1 cellular context compared by ENCODE assay signal in genomic region chr22:37669586-37669985, GRCh38.
A peak's percentile ranks its signal among the peaks of the same experiment; 100 is the strongest.
TF ChIP-seq lines count a peak whose summit lies in the region.

No MANE protein-coding gene starts in this region.

TF ChIP-seq in HepG2, 621 proteins besides CTCF, POLR2A, EP300 and RAD21:
- TF ChIP-seq HMG20A (CRISPR knock-in tag; IDR thresholded peaks at IDR 0.05; ENCODE audit: borderline replicate concordance) (no peak), FOXO4 (CRISPR knock-in tag; conservative IDR thresholded peaks at IDR 0.05) (0 out of 2 replicates have a peak, but pooled peaks have one; percentile 40), ARNT (IDR thresholded peaks at IDR 0.05) (no peak), ELF4 (CRISPR knock-in tag; IDR thresholded peaks at IDR 0.05; ENCODE audit: borderline replicate concordance) (no peak)
